Comparison of ENCODE assay signal across 3 cellular contexts in genomic region chr7:101620395-101620794, GRCh38.
A peak's percentile ranks its signal among the peaks of the same experiment; 100 is the strongest.
TF ChIP-seq lines count a peak whose summit lies in the region.

No MANE protein-coding gene starts in this region.

TF ChIP-seq in SK-N-SH, 30 proteins besides CTCF, POLR2A, EP300 and RAD21:
- no peak for TF ChIP-seq FOXM1 (IDR thresholded peaks at IDR 0.05; ENCODE audit: low read depth)
- TF ChIP-seq TCF12 (IDR thresholded peaks at IDR 0.05) = no peak
- TF ChIP-seq POLR2AphosphoS5 (IDR thresholded peaks at IDR 0.05; ENCODE audit: low read depth, low read length) = no peak
- TF ChIP-seq USF2 (IDR thresholded peaks at IDR 0.05; ENCODE audit: borderline replicate concordance, low read depth, low read length) = no peak
- TF ChIP-seq EZH2phosphoT487 (IDR thresholded peaks at IDR 0.05; ENCODE audit: borderline replicate concordance, low read depth) = no peak
- no peak for TF ChIP-seq USF1 (IDR thresholded peaks at IDR 0.05; ENCODE audit: borderline replicate concordance, low read depth)
- TF ChIP-seq SIN3A (IDR thresholded peaks at IDR 0.05; ENCODE audit: borderline replicate concordance, low read depth, low read length) = no peak
- no peak for TF ChIP-seq TEAD4 (IDR thresholded peaks at IDR 0.05; ENCODE audit: borderline replicate concordance, insufficient read depth)
- TF ChIP-seq ELF1 (IDR thresholded peaks at IDR 0.05) = no peak
- no peak for TF ChIP-seq MEF2A (IDR thresholded peaks at IDR 0.05; ENCODE audit: borderline replicate concordance, low read depth)
- no peak for TF ChIP-seq IRF3 (IDR thresholded peaks at IDR 0.05; ENCODE audit: low read depth, low read length)
- TF ChIP-seq MXI1 (IDR thresholded peaks at IDR 0.05; ENCODE audit: low read depth, low read length) = no peak
- TF ChIP-seq YY1 (IDR thresholded peaks at IDR 0.05; ENCODE audit: low read depth) = no peak

TF ChIP-seq in SK-N-SH treated with all-trans-retinoic acid at 6 μM for 48 hours, 23 proteins besides CTCF, POLR2A, EP300 and RAD21:
- TF ChIP-seq ZFP3 (CRISPR knock-in tag; IDR thresholded peaks at IDR 0.05) (no peak), ZFP30 (CRISPR knock-in tag; IDR thresholded peaks at IDR 0.05) (no peak), PATZ1 (CRISPR knock-in tag; IDR thresholded peaks at IDR 0.05; ENCODE audit: borderline replicate concordance) (no peak), CSDC2 (CRISPR knock-in tag; IDR thresholded peaks at IDR 0.05) (no peak), TOX (CRISPR knock-in tag; IDR thresholded peaks at IDR 0.05; ENCODE audit: borderline replicate concordance) (no peak), ISL1 (CRISPR knock-in tag; IDR thresholded peaks at IDR 0.05) (no peak), ZNF8 (CRISPR knock-in tag; IDR thresholded peaks at IDR 0.05) (no peak), OSR1 (CRISPR knock-in tag; IDR thresholded peaks at IDR 0.05) (no peak), BACH2 (CRISPR knock-in tag; IDR thresholded peaks at IDR 0.05; ENCODE audit: borderline replicate concordance) (no peak), ZNF70 (CRISPR knock-in tag; IDR thresholded peaks at IDR 0.05) (no peak), CSRNP3 (CRISPR knock-in tag; IDR thresholded peaks at IDR 0.05) (no peak), POU6F1 (CRISPR knock-in tag; IDR thresholded peaks at IDR 0.05; ENCODE audit: borderline replicate concordance, low read depth) (no peak), PPARA (CRISPR knock-in tag; IDR thresholded peaks at IDR 0.05; ENCODE audit: borderline replicate concordance) (no peak), TCF4 (CRISPR knock-in tag; IDR thresholded peaks at IDR 0.05; ENCODE audit: borderline replicate concordance) (no peak)

TF ChIP-seq in HepG2, 621 proteins besides CTCF, POLR2A, EP300 and RAD21:
- no peak for TF ChIP-seq GTF3A (CRISPR knock-in tag; conservative IDR thresholded peaks at IDR 0.05)
- peak; percentile 70 for TF ChIP-seq ZNF629 (CRISPR knock-in tag; conservative IDR thresholded peaks at IDR 0.05)
